In genomic region chr12:121253638-121254335, GRCh38 we compare ENCODE assay signal across 18 cellular contexts. TPM values are rescaled to one million over a fixed set of nuclear protein-coding genes. Genes with fewer than 3 reads are reported as not detected.
DNase-seq lines count a peak whose midpoint lies in the region; ATAC-seq lines count a peak whose summit lies in the region.
"Had no signal": no experiment of that assay in that cellular context is flagged by ENCODE, and none has a peak within 500 bp of the region (broad histone marks: within the 10 kb centered on the region; RNA-seq: fewer than 3 reads in every experiment).

No MANE protein-coding gene starts in this region.

- H3K27ac Mint-ChIP-seq in activated T-cell treated with anti-CD3 and anti-CD28 coated beads, Interleukin-2, amount 50 U/mL, for 24 hours, result peak overlapping the region; percentile 79
- peak overlapping the region; percentile 64 for H3K27ac Mint-ChIP-seq in activated naive CD8-positive, alpha-beta T cell treated with anti-CD3 and anti-CD28 coated beads for 36 hours
- H3K27ac Mint-ChIP-seq in stimulated activated effector memory CD8-positive, alpha-beta T cell treated with anti-CD3 and anti-CD28 coated beads, Interleukin-12 subunit alpha, Interleukin-12 subunit beta, amount 100 ng/mL, for 72 hours, result peak overlapping the region; percentile 54

- DNase-seq in activated T-cell treated with anti-CD3 and anti-CD28 coated beads, Interleukin-2, amount 50 U/mL, for 24 hours, result no peak
- DNase-seq in activated T-cell treated with anti-CD3 and anti-CD28 coated beads for 4 hours (no peak), NCI-H1105 treated with DMSO at 0.1 percent for 48 hours (lab: John Stamatoyannopoulos, UW) (no peak), NK-92 (lab: John Stamatoyannopoulos, UW; ENCODE audit: unreplicated experiment) (no peak), NCI-H2171 treated with DMSO at 0.1 percent for 48 hours (lab: John Stamatoyannopoulos, UW) (no peak)
- DNase-seq in activated naive CD8-positive, alpha-beta T cell treated with anti-CD3 and anti-CD28 coated beads for 36 hours, result no peak
- no peak for DNase-seq in stimulated activated effector memory CD8-positive, alpha-beta T cell treated with anti-CD3 and anti-CD28 coated beads, Interleukin-12 subunit alpha, Interleukin-12 subunit beta, amount 100 ng/mL, for 72 hours (ENCODE audit: low spot score in 2 of 2)
- DNase-seq: COR-L47, DMS153, EL, GM23248, KBM-7, NCI-H1436 treated with DMSO at 0.1 percent for 48 hours, NCI-H2081, NCI-H510A treated with DMSO at 0.1 percent for 48 hours, Peyer's patch, Right ventricle myocardium superior had no signal

- peaks cover 14% of the 10 kb centered on the region for H3K4me1 Mint-ChIP-seq in activated T-cell treated with anti-CD3 and anti-CD28 coated beads, Interleukin-2, amount 50 U/mL, for 24 hours (ENCODE audit: low read depth)
- peaks cover 8% of the 10 kb centered on the region for H3K4me1 Mint-ChIP-seq in activated naive CD8-positive, alpha-beta T cell treated with anti-CD3 and anti-CD28 coated beads for 36 hours
- H3K4me1 Mint-ChIP-seq in stimulated activated effector memory CD8-positive, alpha-beta T cell treated with anti-CD3 and anti-CD28 coated beads, Interleukin-12 subunit alpha, Interleukin-12 subunit beta, amount 100 ng/mL, for 72 hours, result peaks cover 10% of the 10 kb centered on the region

- H3K9me3 Mint-ChIP-seq in activated T-cell treated with anti-CD3 and anti-CD28 coated beads, Interleukin-2, amount 50 U/mL, for 24 hours, result no peaks in the 10 kb centered on the region
- no peaks in the 10 kb centered on the region for H3K9me3 Mint-ChIP-seq in activated naive CD8-positive, alpha-beta T cell treated with anti-CD3 and anti-CD28 coated beads for 36 hours
- no peaks in the 10 kb centered on the region for H3K9me3 Mint-ChIP-seq in stimulated activated effector memory CD8-positive, alpha-beta T cell treated with anti-CD3 and anti-CD28 coated beads, Interleukin-12 subunit alpha, Interleukin-12 subunit beta, amount 100 ng/mL, for 72 hours

- no peaks in the 10 kb centered on the region for H3K27me3 Mint-ChIP-seq in activated T-cell treated with anti-CD3 and anti-CD28 coated beads, Interleukin-2, amount 50 U/mL, for 24 hours
- no peaks in the 10 kb centered on the region for H3K27me3 Mint-ChIP-seq in activated naive CD8-positive, alpha-beta T cell treated with anti-CD3 and anti-CD28 coated beads for 36 hours

- ATAC-seq in GM19025 (IDR thresholded peaks at IDR 0.05; ENCODE audit: low read depth, unreplicated experiment), result peak; percentile 46
- no peak for ATAC-seq in stimulated activated effector memory CD8-positive, alpha-beta T cell treated with anti-CD3 and anti-CD28 coated beads, Interleukin-12 subunit alpha, Interleukin-12 subunit beta, amount 100 ng/mL, for 72 hours

- peaks cover 93% of the 10 kb centered on the region for H3K36me3 Mint-ChIP-seq in activated T-cell treated with anti-CD3 and anti-CD28 coated beads, Interleukin-2, amount 50 U/mL, for 24 hours (ENCODE audit: low read depth)
- peaks cover 47% of the 10 kb centered on the region for H3K36me3 Mint-ChIP-seq in activated naive CD8-positive, alpha-beta T cell treated with anti-CD3 and anti-CD28 coated beads for 36 hours
- peaks cover 85% of the 10 kb centered on the region for H3K36me3 Mint-ChIP-seq in stimulated activated effector memory CD8-positive, alpha-beta T cell treated with anti-CD3 and anti-CD28 coated beads, Interleukin-12 subunit alpha, Interleukin-12 subunit beta, amount 100 ng/mL, for 72 hours

- H3K4me3 Mint-ChIP-seq in activated T-cell treated with anti-CD3 and anti-CD28 coated beads, Interleukin-2, amount 50 U/mL, for 24 hours, result no peak overlapping the region
- no peak overlapping the region for H3K4me3 Mint-ChIP-seq in activated naive CD8-positive, alpha-beta T cell treated with anti-CD3 and anti-CD28 coated beads for 36 hours
- H3K4me3 Mint-ChIP-seq in stimulated activated effector memory CD8-positive, alpha-beta T cell treated with anti-CD3 and anti-CD28 coated beads, Interleukin-12 subunit alpha, Interleukin-12 subunit beta, amount 100 ng/mL, for 72 hours, result no peak overlapping the region

RNA-seq across cellular contexts. Expression of gene CAMKK2, which starts 42.7 kb away (rescaled TPM):
- total RNA-seq in activated naive CD8-positive, alpha-beta T cell treated with anti-CD3 and anti-CD28 coated beads for 36 hours, result 10 to 100 TPM; 37.6 to 38.6 TPM

RNA-seq across cellular contexts. Expression of gene P2RX4, which starts 43.9 kb away (rescaled TPM):
- 10 to 100 TPM; 17.8 to 19.0 TPM for total RNA-seq in activated naive CD8-positive, alpha-beta T cell treated with anti-CD3 and anti-CD28 coated beads for 36 hours
